1 cellular context compared by ENCODE assay signal in the genomic region with DNA sequence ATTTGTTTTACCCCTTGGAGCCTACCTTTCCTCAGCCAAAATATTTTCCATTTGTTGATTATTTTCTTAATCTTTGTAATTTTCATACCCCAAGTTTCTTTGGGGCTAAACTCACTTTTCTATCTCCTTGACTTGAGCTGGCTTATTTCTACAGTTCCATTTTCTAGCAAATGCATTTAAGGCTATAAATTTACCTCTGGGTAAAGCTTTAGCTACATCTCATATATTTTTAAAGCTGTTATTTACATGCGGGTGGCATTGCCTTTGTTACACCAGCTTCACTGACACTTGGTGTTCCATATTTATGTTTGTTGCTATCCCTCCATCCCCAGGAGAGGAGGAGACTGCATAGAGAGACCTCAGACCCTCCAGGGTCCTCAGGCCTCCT.
TF ChIP-seq lines count a peak whose summit lies in the region.

No MANE protein-coding gene starts in this region.

TF ChIP-seq in A549, 52 proteins besides CTCF, POLR2A, EP300 and RAD21 (continued from another document):
- TF ChIP-seq NPAS2 (CRISPR knock-in tag; IDR thresholded peaks at IDR 0.05; ENCODE audit: borderline replicate concordance): no peak
- no peak for TF ChIP-seq ESRRA (IDR thresholded peaks at IDR 0.05; ENCODE audit: borderline replicate concordance, low read length)
TF ChIP-seq in A549: peak in this region for 0.
